ENCODE assay signal across 13 cellular contexts in genomic region chr2:25421746-25422431, GRCh38.
A peak's percentile ranks its signal among the peaks of the same experiment; 100 is the strongest.
DNase-seq lines count a peak whose midpoint lies in the region; ATAC-seq and TF ChIP-seq lines count a peak whose summit lies in the region.
"Had no signal": no experiment of that assay in that cellular context is flagged by ENCODE, and none has a peak within 500 bp of the region (broad histone marks: within the 10 kb centered on the region; RNA-seq: fewer than 3 reads in every experiment).

No MANE protein-coding gene starts in this region.

- H3K4me1 ChIP-seq in PC-9 (replicated peaks; ENCODE audit: insufficient read depth) (no peaks in the 10 kb centered on the region), osteoblast (ENCODE audit: insufficient read depth, low read length) (no peaks in the 10 kb centered on the region)
- H3K4me1 ChIP-seq: body of pancreas had no signal

- no peaks in the 10 kb centered on the region for H3F3A ChIP-seq in PC-9 (ENCODE audit: insufficient read depth, low read depth)

- no peaks in the 10 kb centered on the region for H3K9me3 ChIP-seq in PC-9 (ENCODE audit: insufficient read depth, low read depth)
- H3K9me3 ChIP-seq in osteoblast (ENCODE audit: low read depth, low read length): no peaks in the 10 kb centered on the region
- H3K9me3 ChIP-seq: body of pancreas, upper lobe of left lung had no signal

- H3K4me3 ChIP-seq in PC-9 (no peak overlapping the region), osteoblast (ENCODE audit: insufficient read depth, low read length) (no peak overlapping the region)
- H3K4me3 ChIP-seq: body of pancreas, upper lobe of left lung had no signal

- DNase-seq in GM10248 (ENCODE audit: extremely low spot score) (peak; percentile 52), germinal center (ENCODE audit: low spot score) (peak; percentile 62), PC-9 (no peak), osteoblast (ENCODE audit: insufficient read length, low spot score, missing footprints) (no peak), activated gamma-delta T cell (lab: John Stamatoyannopoulos, UW) (no peak)
- no peak for DNase-seq in activated T-cell treated with anti-CD3 and anti-CD28 coated beads, Interleukin-2, amount 50 U/mL, for 1 hour
- DNase-seq: AML-193, body of pancreas, NCI-H2107 had no signal

- H3K27me3 ChIP-seq in PC-9 (ENCODE audit: insufficient read depth, low read depth) (no peaks in the 10 kb centered on the region), osteoblast (ENCODE audit: insufficient read depth, low read length) (no peaks in the 10 kb centered on the region)
- H3K27me3 ChIP-seq: body of pancreas, upper lobe of left lung had no signal

- BruUV-seq in PC-9 (replicated peaks; lab: Mats Ljungman, UMichigan): no TSS peak

- intact Hi-C loops in PC-9 (cut with micrococcal nuclease; ENCODE audit: unreplicated experiment): no loop called here

- H2AFZ ChIP-seq in PC-9 (no peak overlapping the region), osteoblast (ENCODE audit: low read length) (no peak overlapping the region)

- CTCF ChIA-PET in GM10248 (lab: Yijun Ruan, JAX): interaction anchor here (2.4 kb wide), 1 partner anchor 59 kb away, joined by 8 read pairs; no protein-coding TSS in a partner anchor
- CTCF ChIA-PET in PC-9 (lab: Charles Lee): no interaction called here

- H3K9me2 ChIP-seq in PC-9 (ENCODE audit: insufficient read depth): no peaks in the 10 kb centered on the region

- H3K79me2 ChIP-seq in PC-9 (ENCODE audit: low read depth): no peaks in the 10 kb centered on the region
- H3K79me2 ChIP-seq in osteoblast (ENCODE audit: insufficient read depth, low read length): no peaks in the 10 kb centered on the region

- TF ChIP-seq CTCF in GM10248 (IDR thresholded peaks at IDR 0.05; ENCODE audit: control extremely low read depth, extremely low read depth, low read depth, missing control alignments) (no peak), PC-9 (conservative IDR thresholded peaks at IDR 0.05) (no peak), osteoblast (IDR thresholded peaks at IDR 0.05; ENCODE audit: extremely low read depth, low read depth, low read length) (no peak)

- ATAC-seq in GM19023 (IDR thresholded peaks at IDR 0.05; ENCODE audit: unreplicated experiment): peak; percentile 24
- peak; percentile 23 for ATAC-seq in HG03280 (IDR thresholded peaks at IDR 0.05; ENCODE audit: unreplicated experiment)
- ATAC-seq: body of pancreas had no signal

- H4K20me1 ChIP-seq in PC-9 (ENCODE audit: insufficient read depth): no peaks in the 10 kb centered on the region
- no peaks in the 10 kb centered on the region for H4K20me1 ChIP-seq in osteoblast (ENCODE audit: insufficient read depth, low read length)

- POLR2A ChIA-PET in GM10248 (lab: Yijun Ruan, JAX): no interaction called here
- POLR2A ChIA-PET in PC-9 (lab: Charles Lee; ENCODE audit: unreplicated experiment): no interaction called here

- H3K4me2 ChIP-seq in PC-9: no peak overlapping the region
- H3K4me2 ChIP-seq in osteoblast (ENCODE audit: insufficient read depth, low read length): no peak overlapping the region
- H3K4me2 ChIP-seq: KMS-11 had no signal

- H3K36me3 ChIP-seq in PC-9 (ENCODE audit: low read depth) (no peaks in the 10 kb centered on the region), osteoblast (ENCODE audit: insufficient read depth, low read length) (no peaks in the 10 kb centered on the region)
- H3K36me3 ChIP-seq: upper lobe of left lung had no signal

- H3K27ac ChIP-seq in PC-9 (no peak overlapping the region), osteoblast (ENCODE audit: low read depth, low read length) (no peak overlapping the region)
- H3K27ac ChIP-seq: body of pancreas, KMS-11 had no signal

Comparison
In these comparisons a context has a peak if more than half of its experiments do, and no peak if none do; other contexts are left out.
1. DNase-seq: peak in GM10248 (single experiment) and germinal center (single experiment); none in PC-9 (0 of 2), activated T-cell treated with anti-CD3 and anti-CD28 coated beads, Interleukin-2, amount 50 U/mL, for 1 hour (single experiment), osteoblast (single experiment) and activated gamma-delta T cell (single experiment).